Comparison of ENCODE assay signal across 9 cellular contexts in genomic region chr13:110396913-110397379, GRCh38.
DNase-seq lines count a peak whose midpoint lies in the region; ATAC-seq and TF ChIP-seq lines count a peak whose summit lies in the region.
"Had no signal": no experiment of that assay in that cellular context is flagged by ENCODE, and none has a peak within 500 bp of the region (broad histone marks: within the 10 kb centered on the region; RNA-seq: fewer than 3 reads in every experiment).

No MANE protein-coding gene starts in this region.

- H3K27ac ChIP-seq in breast epithelium (peak overlapping the region; percentile 89 to 93), spleen (peak overlapping the region; percentile 2 to 71 (median 60))

- H3K4me3 Mint-ChIP-seq in progenitor cell of endocrine pancreas (ENCODE audit: low read depth) (no peak overlapping the region), type B pancreatic cell (no peak overlapping the region)
- H3K4me3 Mint-ChIP-seq in natural killer cell treated with Interleukin-12 subunit alpha and Interleukin-12 subunit beta and Interleukin-15 and Interleukin-18, amount 100 ng/mL, for 72 hours, result no peak overlapping the region

- TF ChIP-seq POLR2A in breast epithelium (IDR thresholded peaks at IDR 0.05), result no peak
- no peak for TF ChIP-seq POLR2A in spleen (IDR thresholded peaks at IDR 0.05)

- H3K27ac Mint-ChIP-seq in progenitor cell of endocrine pancreas, result no peak overlapping the region
- H3K27ac Mint-ChIP-seq in type B pancreatic cell, result no peak overlapping the region
- no peak overlapping the region for H3K27ac Mint-ChIP-seq in natural killer cell treated with Interleukin-12 subunit alpha and Interleukin-12 subunit beta and Interleukin-15 and Interleukin-18, amount 100 ng/mL, for 72 hours

- ATAC-seq in natural killer cell treated with Interleukin-12 subunit alpha and Interleukin-12 subunit beta and Interleukin-15 and Interleukin-18, amount 100 ng/mL, for 72 hours, result no peak

- H3K27me3 Mint-ChIP-seq in progenitor cell of endocrine pancreas (no peaks in the 10 kb centered on the region), type B pancreatic cell (no peaks in the 10 kb centered on the region)
- H3K27me3 Mint-ChIP-seq in natural killer cell treated with Interleukin-12 subunit alpha and Interleukin-12 subunit beta and Interleukin-15 and Interleukin-18, amount 100 ng/mL, for 72 hours, result peaks cover 30 to 55% of the 10 kb centered on the region in 2 donors

- H3K4me1 Mint-ChIP-seq in progenitor cell of endocrine pancreas (ENCODE audit: low read depth), result peaks cover 3% of the 10 kb centered on the region
- H3K4me1 Mint-ChIP-seq in type B pancreatic cell (ENCODE audit: unreplicated experiment), result peaks cover 22% of the 10 kb centered on the region
- no peaks in the 10 kb centered on the region for H3K4me1 Mint-ChIP-seq in natural killer cell treated with Interleukin-12 subunit alpha and Interleukin-12 subunit beta and Interleukin-15 and Interleukin-18, amount 100 ng/mL, for 72 hours (ENCODE audit: low read depth in 2 of 2)

- H3K4me1 ChIP-seq in breast epithelium (peaks cover 0 to 6% of the 10 kb centered on the region in 2 donors), spleen (peaks cover 0 to 40% (median 16%) of the 10 kb centered on the region in 6 donors)

- H3K9me3 ChIP-seq in breast epithelium (no peaks in the 10 kb centered on the region), spleen (no peaks in the 10 kb centered on the region)

- H3K27me3 ChIP-seq in breast epithelium (no peaks in the 10 kb centered on the region), spleen (replicated peaks in 1 of 7) (peaks cover 0 to 33% (median 0%) of the 10 kb centered on the region in 7 donors)

- 69 to 78% (median 76%) methylated on average over 11 of the region's 11 CpGs for WGBS in spleen, 5 donors

- DNase-seq in GOT3 (lab: John Stamatoyannopoulos, UW) (peak; percentile 69), breast epithelium (ENCODE audit: low spot score in 2 of 2) (peak in 1 of 2 donors; percentile 92), kidney tubule cell (ENCODE audit: low spot score) (peak; percentile 92), spleen (no peak), progenitor cell of endocrine pancreas (ENCODE audit: low spot score, unreplicated experiment) (no peak), type B pancreatic cell (ENCODE audit: extremely low spot score, unreplicated experiment) (no peak)
- no peak for DNase-seq in stimulated activated naive CD4-positive, alpha-beta T cell (lab: John Stamatoyannopoulos, UW)
- no peak for DNase-seq in natural killer cell treated with Interleukin-12 subunit alpha and Interleukin-12 subunit beta and Interleukin-15 and Interleukin-18, amount 100 ng/mL, for 72 hours (ENCODE audit: low spot score)
- DNase-seq: NCI-H2171 had no signal

- intact Hi-C loops in breast epithelium (cut with DNase I; ENCODE audit: low total_unique reads) (no loop called here), spleen (cut with DNase I; ENCODE audit: low total_unique reads) (no loop called here)

- H3K4me3 ChIP-seq in breast epithelium, result peak overlapping the region in 2 of 3 donors; percentile 27 to 52
- H3K4me3 ChIP-seq in spleen, result no peak overlapping the region

- H3K9me3 Mint-ChIP-seq in progenitor cell of endocrine pancreas (ENCODE audit: low read depth) (no peaks in the 10 kb centered on the region), type B pancreatic cell (no peaks in the 10 kb centered on the region)
- no peaks in the 10 kb centered on the region for H3K9me3 Mint-ChIP-seq in natural killer cell treated with Interleukin-12 subunit alpha and Interleukin-12 subunit beta and Interleukin-15 and Interleukin-18, amount 100 ng/mL, for 72 hours

- TF ChIP-seq CTCF in breast epithelium (IDR thresholded peaks at IDR 0.05), result no peak
- TF ChIP-seq CTCF in spleen (IDR thresholded peaks at IDR 0.05 in 8 of 11, conservative IDR thresholded peaks at IDR 0.05 in 3 of 11), result no peak
- no peak for TF ChIP-seq CTCF in progenitor cell of endocrine pancreas (IDR thresholded peaks at IDR 0.05; ENCODE audit: unreplicated experiment)
- TF ChIP-seq CTCF in type B pancreatic cell (conservative IDR thresholded peaks at IDR 0.05), result no peak

- H3K36me3 Mint-ChIP-seq in progenitor cell of endocrine pancreas (ENCODE audit: insufficient read depth) (peaks cover under 1% of the 10 kb centered on the region), type B pancreatic cell (peaks cover 20% of the 10 kb centered on the region)
- H3K36me3 Mint-ChIP-seq in natural killer cell treated with Interleukin-12 subunit alpha and Interleukin-12 subunit beta and Interleukin-15 and Interleukin-18, amount 100 ng/mL, for 72 hours, result no peaks in the 10 kb centered on the region

- H3K36me3 ChIP-seq in breast epithelium (no peaks in the 10 kb centered on the region), spleen (no peaks in the 10 kb centered on the region)

Comparison
In these comparisons a context has a peak if more than half of its experiments do, and no peak if none do; other contexts are left out.
1. DNase-seq: peak in GOT3 (single experiment) and kidney tubule cell (single experiment); none in spleen (single experiment), stimulated activated naive CD4-positive, alpha-beta T cell (0 of 6), progenitor cell of endocrine pancreas (single experiment), type B pancreatic cell (single experiment) and natural killer cell treated with Interleukin-12 subunit alpha and Interleukin-12 subunit beta and Interleukin-15 and Interleukin-18, amount 100 ng/mL, for 72 hours (single experiment).
2. H3K4me3 ChIP-seq: peak in breast epithelium (2 of 3); none in spleen (0 of 8).